Comparison of ENCODE assay signal across 19 cellular contexts in genomic region chr16:73037845-73038570, GRCh38. TPM values are rescaled to one million over a fixed set of nuclear protein-coding genes. Genes with fewer than 3 reads are reported as not detected.
DNase-seq lines count a peak whose midpoint lies in the region; ATAC-seq and TF ChIP-seq lines count a peak whose summit lies in the region.
"Had no signal": no experiment of that assay in that cellular context is flagged by ENCODE, and none has a peak within 500 bp of the region (broad histone marks: within the 10 kb centered on the region; RNA-seq: fewer than 3 reads in every experiment).

No MANE protein-coding gene starts in this region.

- TF ChIP-seq CTCF in cardiac muscle cell (IDR thresholded peaks at IDR 0.05; ENCODE audit: low read depth, low read length) (no peak), brain (conservative IDR thresholded peaks at IDR 0.05) (no peak), neural crest cell (conservative IDR thresholded peaks at IDR 0.05) (no peak), type B pancreatic cell (conservative IDR thresholded peaks at IDR 0.05) (no peak), WERI-Rb-1 (IDR thresholded peaks at IDR 0.05; ENCODE audit: low read depth, low read length) (no peak)

- H3K27me3 ChIP-seq in cardiac muscle cell, result no peaks in the 10 kb centered on the region
- no peaks in the 10 kb centered on the region for H3K27me3 ChIP-seq in WERI-Rb-1 (ENCODE audit: insufficient read depth, low read depth, severe bottlenecking)
- H3K27me3 ChIP-seq: suprapubic skin had no signal

- no peaks in the 10 kb centered on the region for H3K9me3 ChIP-seq in cardiac muscle cell (ENCODE audit: low read depth)
- no peaks in the 10 kb centered on the region for H3K9me3 ChIP-seq in WERI-Rb-1 (ENCODE audit: severe bottlenecking)
- H3K9me3 ChIP-seq: suprapubic skin had no signal

- H3K36me3 Mint-ChIP-seq in brain (no peaks in the 10 kb centered on the region), neural crest cell (ENCODE audit: low read depth) (no peaks in the 10 kb centered on the region), type B pancreatic cell (peaks cover 13% of the 10 kb centered on the region)

- peaks cover 72% of the 10 kb centered on the region for H3K4me1 ChIP-seq in cardiac muscle cell (ENCODE audit: low read depth)

- H3K27ac ChIP-seq in cardiac muscle cell, result peak overlapping the region; percentile 88
- H3K27ac ChIP-seq in WERI-Rb-1, result no peak overlapping the region
- H3K27ac ChIP-seq: 22Rv1, C4-2B, suprapubic skin had no signal

- H3K4me3 Mint-ChIP-seq in brain, result peak overlapping the region in 2 of 5 experiments; percentile 74 to 77
- peak overlapping the region; percentile 54 for H3K4me3 Mint-ChIP-seq in neural crest cell
- H3K4me3 Mint-ChIP-seq in type B pancreatic cell, result peak overlapping the region; percentile 74

- ATAC-seq in left ventricle myocardium superior, result no peak
- ATAC-seq: Panc1 had no signal

- H3K9me3 Mint-ChIP-seq in brain (no peaks in the 10 kb centered on the region), neural crest cell (no peaks in the 10 kb centered on the region), type B pancreatic cell (no peaks in the 10 kb centered on the region)

- H3K36me3 ChIP-seq in cardiac muscle cell, result no peaks in the 10 kb centered on the region
- H3K36me3 ChIP-seq in WERI-Rb-1, result no peaks in the 10 kb centered on the region
- H3K36me3 ChIP-seq: suprapubic skin had no signal

- H3K27me3 Mint-ChIP-seq in brain, result peaks cover 3% of the 10 kb centered on the region
- H3K27me3 Mint-ChIP-seq in neural crest cell (ENCODE audit: low read depth), result no peaks in the 10 kb centered on the region
- H3K27me3 Mint-ChIP-seq in type B pancreatic cell, result no peaks in the 10 kb centered on the region

- DNase-seq in cardiac muscle cell (ENCODE audit: low read depth in 1 of 2, low spot score in 1 of 2) (no peak), left ventricle myocardium superior (no peak), neural crest cell (ENCODE audit: low read depth, low spot score) (no peak), type B pancreatic cell (ENCODE audit: extremely low spot score, unreplicated experiment) (no peak), NCI-H146 (lab: John Stamatoyannopoulos, UW) (no peak), SIG-M5 (lab: John Stamatoyannopoulos, UW) (no peak), WERI-Rb-1 (no peak)
- DNase-seq: activated CD4-positive, alpha-beta T cell treated with anti-CD3 and anti-CD28 coated beads, Interleukin-2, amount 50 U/mL, for 1 hour; activated naive CD4-positive, alpha-beta T cell; activated T-cell treated with anti-CD3 and anti-CD28 coated beads for 4 hours; GOT3; NCI-H1092 treated with DMSO at 0.1 percent for 48 hours; NCI-H2107; NCI-H526 had no signal

- peaks cover 98% of the 10 kb centered on the region for H3K4me1 Mint-ChIP-seq in brain
- peaks cover 87% of the 10 kb centered on the region for H3K4me1 Mint-ChIP-seq in neural crest cell
- peaks cover 70% of the 10 kb centered on the region for H3K4me1 Mint-ChIP-seq in type B pancreatic cell (ENCODE audit: unreplicated experiment)

- intact Hi-C loops in left ventricle myocardium superior (cut with micrococcal nuclease), result no loop called here

- H3K4me3 ChIP-seq in cardiac muscle cell (peak overlapping the region; percentile 2), WERI-Rb-1 (ENCODE audit: low read depth, low read length) (no peak overlapping the region)
- H3K4me3 ChIP-seq: suprapubic skin had no signal

- peak overlapping the region in 3 of 5 experiments; percentile 67 to 96 (median 89) for H3K27ac Mint-ChIP-seq in brain
- peak overlapping the region; percentile 5 for H3K27ac Mint-ChIP-seq in neural crest cell (ENCODE audit: unreplicated experiment)
- H3K27ac Mint-ChIP-seq in type B pancreatic cell, result peak overlapping the region; percentile 94

RNA-seq across cellular contexts. Expression of gene ZFHX3, which starts 9.9 kb away (rescaled TPM):
- 6.6 and 12.2 TPM in 2 replicates for total RNA-seq in cardiac muscle cell
- 6.7 and 8.4 TPM in 2 replicates for polyA plus RNA-seq in cardiac muscle cell
- total RNA-seq in left ventricle myocardium superior, result 8.1 TPM
- polyA plus RNA-seq in brain (ENCODE audit: insufficient read depth, low read depth, low replicate concordance), result 7.6 TPM
- total RNA-seq in neural crest cell, result 40.1 and 46.0 TPM in 2 replicates
- 47.4 and 48.5 TPM in 2 replicates for total RNA-seq in type B pancreatic cell (ENCODE audit: low replicate concordance)

Comparison
In these comparisons a context has a peak if more than half of its experiments do, and no peak if none do; other contexts are left out.
1. H3K27ac Mint-ChIP-seq: peak in every context shown above with its lines; median percentile 94 in type B pancreatic cell; 89 in brain; 5 in neural crest cell.